Comparison of ENCODE assay signal across 20 cellular contexts in the genomic region with DNA sequence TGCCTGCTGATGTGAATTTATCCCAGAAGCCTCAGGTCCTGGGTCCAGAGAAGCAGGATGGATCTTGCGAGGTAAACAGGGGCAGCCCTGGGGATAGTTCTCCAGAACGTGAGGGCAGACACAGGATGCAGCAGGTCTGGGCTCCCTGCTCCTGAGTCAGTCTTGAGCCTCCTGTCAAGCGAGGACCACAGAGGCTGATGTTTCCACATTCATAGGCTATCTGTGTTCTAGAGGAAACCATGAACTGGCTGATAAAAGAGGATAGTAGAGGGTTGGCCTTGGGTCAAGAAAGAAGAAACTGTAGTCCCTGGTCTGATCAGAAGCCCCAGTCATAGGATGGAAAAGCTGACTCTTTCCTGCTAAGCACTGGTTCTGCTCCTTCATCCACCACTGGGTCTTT. TPM values are rescaled to one million over a fixed set of nuclear protein-coding genes. Genes with fewer than 3 reads are reported as not detected.
DNase-seq lines count a peak whose midpoint lies in the region; ATAC-seq, FAIRE-seq and TF ChIP-seq lines count a peak whose summit lies in the region.
"Had no signal": no experiment of that assay in that cellular context is flagged by ENCODE, and none has a peak within 500 bp of the region (broad histone marks: within the 10 kb centered on the region; RNA-seq: fewer than 3 reads in every experiment).

No MANE protein-coding gene starts in this region.

- peaks cover 11% of the 10 kb centered on the region for H4K20me1 ChIP-seq in astrocyte (ENCODE audit: insufficient read depth, low read length)

- H3K79me2 ChIP-seq in astrocyte (ENCODE audit: insufficient read depth, low read length), result peaks cover 39% of the 10 kb centered on the region

- H3K9me3 ChIP-seq in CD4-positive, alpha-beta T cell (ENCODE audit: control insufficient read depth, low read length), result no peaks in the 10 kb centered on the region
- no peaks in the 10 kb centered on the region for H3K9me3 ChIP-seq in astrocyte (ENCODE audit: insufficient read depth, low read depth, low read length)
- H3K9me3 ChIP-seq: left lung, right atrium auricular region had no signal

- intact Hi-C loops in CD4-positive, alpha-beta T cell (cut with DNase I, micrococcal nuclease), result loop anchor here in 1 of 2 experiments (5.0 kb wide), 1 partner anchor 129 kb away; no protein-coding TSS in a partner anchor

- POLR2A ChIA-PET in CD4-positive, alpha-beta T cell (lab: Charles Lee), result no interaction called here

- no peak for FAIRE-seq in astrocyte (lab: Jason Lieb, UNC)

- peaks cover 6% of the 10 kb centered on the region for H3K36me3 ChIP-seq in astrocyte (ENCODE audit: insufficient read depth, low read length)

- H3K4me1 ChIP-seq in astrocyte (ENCODE audit: insufficient read depth, low read length), result peaks cover 15% of the 10 kb centered on the region

- TF ChIP-seq CTCF in CD4-positive, alpha-beta T cell (IDR thresholded peaks at IDR 0.05), result no peak
- no peak for TF ChIP-seq CTCF in astrocyte (IDR thresholded peaks at IDR 0.05; ENCODE audit: insufficient read depth, low read depth, low read length)

- peaks cover 50% of the 10 kb centered on the region for H3K36me3 Mint-ChIP-seq in CD4-positive, alpha-beta T cell (ENCODE audit: low read depth)
- H3K36me3 Mint-ChIP-seq in astrocyte (ENCODE audit: low read depth, unreplicated experiment), result peaks cover 8% of the 10 kb centered on the region

- no peaks in the 10 kb centered on the region for H3K27me3 Mint-ChIP-seq in CD4-positive, alpha-beta T cell
- peaks cover under 1% of the 10 kb centered on the region for H3K27me3 Mint-ChIP-seq in astrocyte (ENCODE audit: low read depth, unreplicated experiment)

- no peak overlapping the region for H3K27ac Mint-ChIP-seq in CD4-positive, alpha-beta T cell
- H3K27ac Mint-ChIP-seq in astrocyte (ENCODE audit: unreplicated experiment), result peak overlapping the region; percentile 58
- H3K27ac Mint-ChIP-seq: CD8-positive, alpha-beta T cell had no signal

- peaks cover 35% of the 10 kb centered on the region for H3K4me1 Mint-ChIP-seq in CD4-positive, alpha-beta T cell (ENCODE audit: low read depth)
- peaks cover 18% of the 10 kb centered on the region for H3K4me1 Mint-ChIP-seq in astrocyte (ENCODE audit: low read depth, unreplicated experiment)

- H3K27ac ChIP-seq in CD4-positive, alpha-beta T cell (ENCODE audit: low read depth, low read length), result no peak overlapping the region
- H3K27ac ChIP-seq in astrocyte (ENCODE audit: low read depth, low read length), result peak overlapping the region; percentile 75
- H3K27ac ChIP-seq: dorsolateral prefrontal cortex, left lung, right atrium auricular region had no signal

- peak overlapping the region; percentile 27 for H3K4me3 ChIP-seq in astrocyte (ENCODE audit: insufficient read depth, low read depth, low read length)
- H3K4me3 ChIP-seq: right atrium auricular region had no signal

- peak overlapping the region; percentile 68 for H3K9ac ChIP-seq in astrocyte (ENCODE audit: low read length)

- peak overlapping the region; percentile 94 for H3K4me2 ChIP-seq in astrocyte (ENCODE audit: low read length)

- CTCF ChIA-PET in CD4-positive, alpha-beta T cell (lab: Charles Lee), result interaction anchor here (0.6 kb wide), 1 partner anchor 136 kb away, joined by 3 read pairs; no protein-coding TSS in a partner anchor

- peak overlapping the region; percentile 54 for H3K4me3 Mint-ChIP-seq in CD4-positive, alpha-beta T cell
- H3K4me3 Mint-ChIP-seq in astrocyte (ENCODE audit: unreplicated experiment), result no peak overlapping the region
- H3K4me3 Mint-ChIP-seq: CD8-positive, alpha-beta T cell had no signal

- H3K9me3 Mint-ChIP-seq in CD4-positive, alpha-beta T cell, result no peaks in the 10 kb centered on the region
- no peaks in the 10 kb centered on the region for H3K9me3 Mint-ChIP-seq in astrocyte (ENCODE audit: unreplicated experiment)
- H3K9me3 Mint-ChIP-seq: CD8-positive, alpha-beta T cell had no signal

- no peak overlapping the region for H2AFZ ChIP-seq in astrocyte (ENCODE audit: low read depth, low read length)

- ATAC-seq in CD4-positive, alpha-beta T cell (ENCODE audit: poor library complexity), result no peak
- ATAC-seq in HG02885 (IDR thresholded peaks at IDR 0.05; ENCODE audit: poor library complexity, unreplicated experiment) (no peak), HG02840 (IDR thresholded peaks at IDR 0.05; ENCODE audit: low FRiP score, unreplicated experiment) (no peak)
- ATAC-seq: CD8-positive, alpha-beta T cell; left lung had no signal

- no peak for DNase-seq in CD4-positive, alpha-beta T cell
- peak; percentile 68 for DNase-seq in M059J (ENCODE audit: low read depth)
- DNase-seq in astrocyte (ENCODE audit: low read depth), result no peak
- DNase-seq in iris pigment epithelial cell (ENCODE audit: low read depth), result peak; percentile 36
- DNase-seq in SW480 (ENCODE audit: low spot score), result no peak
- DNase-seq in amygdala (lab: John Stamatoyannopoulos, UW), result no peak
- DNase-seq: CD8-positive, alpha-beta T cell; dorsolateral prefrontal cortex; left lung; NCI-H1417; NCI-H2107; NCI-H526 treated with DMSO at 0.1 percent for 48 hours; nucleus accumbens; SIG-M5 had no signal

- no peaks in the 10 kb centered on the region for H3K27me3 ChIP-seq in CD4-positive, alpha-beta T cell (ENCODE audit: control insufficient read depth, insufficient read depth, low read length)
- H3K27me3 ChIP-seq in astrocyte (ENCODE audit: insufficient read depth, low read length), result no peaks in the 10 kb centered on the region
- H3K27me3 ChIP-seq: right atrium auricular region had no signal

RNA-seq across cellular contexts. Expression of a gene that starts 2.2 kb away (rescaled TPM):
- 1 to 10 TPM; 1.1 to 1.9 TPM for total RNA-seq in CD4-positive, alpha-beta T cell
- total RNA-seq in M059J (2014; rRNA removed; shearing (Covaris generic)), result 4.5 and 7.1 TPM in 2 replicates
- 14.3 and 15.1 TPM in 2 replicates for total RNA-seq in astrocyte

RNA-seq across cellular contexts. Expression of a gene that starts 41.9 kb away (rescaled TPM):
- total RNA-seq in CD4-positive, alpha-beta T cell, result under 1 TPM; 0.14 to 0.36 TPM
- not detected in 2 replicates for total RNA-seq in M059J (2014; rRNA removed; shearing (Covaris generic))
- total RNA-seq in astrocyte, result not detected in 2 replicates
- total RNA-seq: CD8-positive, alpha-beta T cell; epithelial cell of proximal tubule; temporal lobe had no signal

RNA-seq across cellular contexts. Expression of a gene that starts 56.9 kb away (rescaled TPM):
- total RNA-seq in CD4-positive, alpha-beta T cell, result not detected
- not detected in 2 replicates for total RNA-seq in M059J (2014; rRNA removed; shearing (Covaris generic))
- not detected in 2 replicates for total RNA-seq in astrocyte
- total RNA-seq: CD8-positive, alpha-beta T cell; epithelial cell of proximal tubule; T-helper 2 cell treated with Interferon-gamma antibody and Interleukin-4, amounts not matched to agents 100 ng/mL and 5 ng/mL, for 36 hours had no signal

Comparison
In these comparisons a context has a peak if more than half of its experiments do, and no peak if none do; other contexts are left out.
1. DNase-seq: peak in M059J (single experiment) and iris pigment epithelial cell (single experiment); none in CD4-positive, alpha-beta T cell (0 of 10), astrocyte (single experiment), SW480 (single experiment) and amygdala (0 of 56).